In the genomic region with DNA sequence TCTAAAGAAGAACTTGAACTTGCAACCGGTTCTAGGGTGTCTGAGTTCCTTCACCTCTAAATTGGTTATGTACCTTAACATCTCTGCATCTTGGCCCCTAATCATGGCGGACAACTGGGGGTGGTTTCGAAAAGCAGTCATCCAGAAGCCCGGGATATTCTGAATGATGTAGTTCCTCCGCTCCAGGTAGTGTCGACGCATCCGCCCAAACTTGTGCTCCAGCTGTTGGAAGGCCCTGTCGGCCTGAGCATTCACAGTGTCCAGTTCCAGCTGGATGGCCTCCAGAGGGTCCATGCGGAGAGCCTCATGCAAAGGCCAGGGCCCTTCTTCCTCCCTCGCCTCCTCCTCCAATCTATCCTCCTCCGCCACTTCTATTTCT, we compare ENCODE assay signal across 8 cellular contexts. TPM values are rescaled to one million over a fixed set of nuclear protein-coding genes. Genes with fewer than 3 reads are reported as not detected.
A peak's percentile ranks its signal among the peaks of the same experiment; 100 is the strongest.
DNase-seq lines count a peak whose midpoint lies in the region; ATAC-seq and TF ChIP-seq lines count a peak whose summit lies in the region.

No MANE protein-coding gene starts in this region.

- no peaks in the 10 kb centered on the region for H3K27me3 ChIP-seq in RWPE2 (ENCODE audit: insufficient read depth, poor library complexity, severe bottlenecking)

- H3K27ac Mint-ChIP-seq in effector memory CD8-positive, alpha-beta T cell: peak overlapping the region; percentile 97 to 100

- peak; percentile 65 for DNase-seq in activated CD8-positive, alpha-beta memory T cell treated with anti-CD3 and anti-CD28 coated beads for 24 hours
- DNase-seq in activated CD8-positive, alpha-beta memory T cell treated with anti-CD3 and anti-CD28 coated beads, Interleukin-2, amount 50 U/mL, for 48 hours: no peak
- DNase-seq in RWPE2 (ENCODE audit: low spot score): no peak
- DNase-seq in effector memory CD8-positive, alpha-beta T cell: peak in 1 of 3 experiments; percentile 17
- DNase-seq in myocyte (ENCODE audit: low read depth): peak; percentile 58
- DNase-seq in NOMO-1 (lab: John Stamatoyannopoulos, UW; ENCODE audit: unreplicated experiment in 2 of 2): no peak
- no peak for DNase-seq in pons (ENCODE audit: low spot score)

- peak overlapping the region; percentile 73 for H3K4me3 ChIP-seq in RWPE2 (ENCODE audit: severe bottlenecking)

- H3K4me3 Mint-ChIP-seq in effector memory CD8-positive, alpha-beta T cell: peak overlapping the region; percentile 87 to 98

- H3K27me3 Mint-ChIP-seq in effector memory CD8-positive, alpha-beta T cell: no peaks in the 10 kb centered on the region

- H3K36me3 Mint-ChIP-seq in effector memory CD8-positive, alpha-beta T cell (ENCODE audit: insufficient read depth): peaks cover 63% of the 10 kb centered on the region

- peak overlapping the region; percentile 79 for H3K27ac ChIP-seq in RWPE2 (ENCODE audit: poor library complexity, severe bottlenecking)

- H3K9me3 Mint-ChIP-seq in effector memory CD8-positive, alpha-beta T cell: no peaks in the 10 kb centered on the region

- peaks cover 27% of the 10 kb centered on the region for H3K4me1 ChIP-seq in RWPE2 (ENCODE audit: insufficient read depth, poor library complexity, severe bottlenecking)

- no peak for TF ChIP-seq CTCF in RWPE2 (IDR thresholded peaks at IDR 0.05; ENCODE audit: poor library complexity, severe bottlenecking)

- no peaks in the 10 kb centered on the region for H3K9me3 ChIP-seq in RWPE2 (ENCODE audit: severe bottlenecking)

- H3K36me3 ChIP-seq in RWPE2 (ENCODE audit: low read depth): peaks cover 44% of the 10 kb centered on the region

- ATAC-seq in RWPE2 (ENCODE audit: low read depth) (peak; percentile 37), HG02623 (IDR thresholded peaks at IDR 0.05; ENCODE audit: unreplicated experiment) (no peak)
- ATAC-seq in effector memory CD8-positive, alpha-beta T cell (replicated peaks): no peak

- peaks cover 43 to 61% of the 10 kb centered on the region in 2 donors for H3K4me1 Mint-ChIP-seq in effector memory CD8-positive, alpha-beta T cell (ENCODE audit: low read depth in 2 of 2)

RNA-seq across cellular contexts. Expression of a gene that starts 0.9 kb away (rescaled TPM):
- total RNA-seq in myocyte: 67.1 and 90.6 TPM in 2 replicates
- 59.2 TPM for polyA plus RNA-seq in myocyte (2012)

RNA-seq across cellular contexts. Expression of a gene that starts 25.0 kb away (rescaled TPM):
- total RNA-seq in myocyte: 30.4 and 34.9 TPM in 2 replicates
- polyA plus RNA-seq in myocyte (2012): 29.8 TPM

Comparison
In these comparisons a context has a peak if more than half of its experiments do, and no peak if none do; other contexts are left out.
1. DNase-seq: peak in activated CD8-positive, alpha-beta memory T cell treated with anti-CD3 and anti-CD28 coated beads for 24 hours (single experiment) and myocyte (single experiment); none in activated CD8-positive, alpha-beta memory T cell treated with anti-CD3 and anti-CD28 coated beads, Interleukin-2, amount 50 U/mL, for 48 hours (single experiment), RWPE2 (single experiment), NOMO-1 (0 of 2) and pons (single experiment).